In genomic region chr17:31623990-31624389, GRCh38 we compare ENCODE assay signal across 25 cellular contexts.
"Had no signal": no experiment of that assay in that cellular context is flagged by ENCODE, and none has a peak within 500 bp of the region (broad histone marks: within the 10 kb centered on the region; RNA-seq: fewer than 3 reads in every experiment).

No MANE protein-coding gene starts in this region.

- H3K4me1 ChIP-seq: esophagus muscularis mucosa, gastroesophageal sphincter, heart left ventricle, left lung, prostate gland, right atrium auricular region, sigmoid colon, vagina had no signal

- H3K36me3 Mint-ChIP-seq: stimulated activated effector memory CD8-positive, alpha-beta T cell treated with anti-CD3 and anti-CD28 coated beads, Interleukin-12 subunit alpha, Interleukin-12 subunit beta, amount 100 ng/mL, for 72 hours had no signal

- H2AFZ ChIP-seq: hepatocyte had no signal

- ATAC-seq: foreskin keratinocyte; gastroesophageal sphincter; heart left ventricle; left cardiac atrium; left lung; naive thymus-derived CD8-positive, alpha-beta T cell; stimulated activated effector memory CD8-positive, alpha-beta T cell treated with anti-CD3 and anti-CD28 coated beads, Interleukin-12 subunit alpha, Interleukin-12 subunit beta, amount 100 ng/mL, for 72 hours had no signal

- DNase-seq: dermis blood vessel endothelial cell; effector memory CD4-positive, alpha-beta T cell; foreskin keratinocyte; heart left ventricle; left cardiac atrium; left lung; mesendoderm; midbrain; naive thymus-derived CD8-positive, alpha-beta T cell; nephron progenitor cell; nucleus accumbens; sigmoid colon; stimulated activated CD4-positive, alpha-beta T cell treated with anti-CD3 and anti-CD28 coated beads, Interleukin-2, amount 100 ng/mL, for 24 hours; stimulated activated CD4-positive, alpha-beta T cell treated with anti-CD3 and anti-CD28 coated beads, Interleukin-4, amount 100 ng/mL, for 24 hours; stimulated activated naive CD4-positive, alpha-beta T cell treated with Interleukin-2 at 50 U/mL for 16 hours; stomach; thyroid gland; trophoblast cell had no signal

- H3K4me3 ChIP-seq: esophagus muscularis mucosa, gastroesophageal sphincter, heart left ventricle, hepatocyte, left lung, prostate gland, right atrium auricular region, sigmoid colon, stomach, thyroid gland, vagina had no signal

- H3K9me3 ChIP-seq: prostate gland, thyroid gland had no signal

- H3K4me1 Mint-ChIP-seq: nephron progenitor cell; stimulated activated effector memory CD8-positive, alpha-beta T cell treated with anti-CD3 and anti-CD28 coated beads, Interleukin-12 subunit alpha, Interleukin-12 subunit beta, amount 100 ng/mL, for 72 hours had no signal

- H3K4me3 Mint-ChIP-seq: naive thymus-derived CD8-positive, alpha-beta T cell; nephron progenitor cell; stimulated activated effector memory CD8-positive, alpha-beta T cell treated with anti-CD3 and anti-CD28 coated beads, Interleukin-12 subunit alpha, Interleukin-12 subunit beta, amount 100 ng/mL, for 72 hours had no signal

- H3K27me3 ChIP-seq: esophagus muscularis mucosa, foreskin keratinocyte, gastroesophageal sphincter, heart left ventricle, hepatocyte, left lung, right atrium auricular region, sigmoid colon, stomach, thyroid gland, vagina had no signal

- H3K79me2 ChIP-seq: hepatocyte had no signal

- H3K27ac Mint-ChIP-seq: naive thymus-derived CD8-positive, alpha-beta T cell; nephron progenitor cell; stimulated activated effector memory CD8-positive, alpha-beta T cell treated with anti-CD3 and anti-CD28 coated beads, Interleukin-12 subunit alpha, Interleukin-12 subunit beta, amount 100 ng/mL, for 72 hours had no signal

- H3K27ac ChIP-seq: esophagus muscularis mucosa, foreskin keratinocyte, gastroesophageal sphincter, heart left ventricle, hepatocyte, left lung, prostate gland, right atrium auricular region, sigmoid colon, stomach, thyroid gland, vagina had no signal

- H3K4me2 ChIP-seq: hepatocyte had no signal

- H3K36me3 ChIP-seq: esophagus muscularis mucosa, gastroesophageal sphincter, heart left ventricle, left lung, prostate gland, right atrium auricular region, sigmoid colon, stomach, thyroid gland, vagina had no signal
